ENCODE assay signal across 8 cellular contexts in genomic region chr12:121839106-121839992, GRCh38. TPM values are rescaled to one million over a fixed set of nuclear protein-coding genes. Genes with fewer than 3 reads are reported as not detected.
DNase-seq lines count a peak whose midpoint lies in the region; ATAC-seq, FAIRE-seq and TF ChIP-seq lines count a peak whose summit lies in the region.

No MANE protein-coding gene starts in this region.

- no peaks in the 10 kb centered on the region for H3K27me3 ChIP-seq in psoas muscle (ENCODE audit: insufficient read depth in 3 of 3, low read length in 2 of 3)

- POLR2A ChIA-PET in T-cell (lab: Charles Lee): interaction anchor here in 1 of 2 donors (0.6 kb wide), 1 partner anchor 1850 kb away, joined by 6 read pairs; no protein-coding TSS in a partner anchor

- DNase-seq in NCI-H1436 treated with DMSO at 0.1 percent for 48 hours (lab: John Stamatoyannopoulos, UW): peak; percentile 92
- DNase-seq in T-cell: peak; percentile 97 to 100 (median 99)
- peak; percentile 56 to 99 (median 89) for DNase-seq in amygdala (lab: John Stamatoyannopoulos, UW)
- DNase-seq in left ventricle myocardium superior: peak; percentile 100
- peak; percentile 99 to 100 for DNase-seq in psoas muscle
- peak; percentile 98 for DNase-seq in urothelium cell line (ENCODE audit: low spot score)

- H3K4me1 ChIP-seq in psoas muscle: no peaks in the 10 kb centered on the region

- H3K27ac Mint-ChIP-seq in T-cell: peak overlapping the region; percentile 91

- no peaks in the 10 kb centered on the region for H3K36me3 Mint-ChIP-seq in T-cell

- CTCF ChIA-PET in T-cell (lab: Charles Lee): interaction anchor here in 1 of 2 donors (0.6 to 1.1 kb wide), 2 partner anchors 12 to 1391 kb away, joined by 3 to 4 read pairs; no protein-coding TSS in a partner anchor

- peak; percentile 31; the same call in 1 of the 2 replicates for TF ChIP-seq CTCF in GM12874 (IDR thresholded peaks at IDR 0.05; ENCODE audit: insufficient read depth, low read depth, low read length)
- peak; percentile 44 for TF ChIP-seq CTCF in psoas muscle (IDR thresholded peaks at IDR 0.05)

- ATAC-seq in HG02763 (IDR thresholded peaks at IDR 0.05; ENCODE audit: unreplicated experiment): peak; percentile 94
- peak; percentile 94 to 99 (median 98) for ATAC-seq in T-cell (replicated peaks in 1 of 4)
- ATAC-seq in left ventricle myocardium superior: peak; percentile 99
- ATAC-seq in psoas muscle: peak; percentile 98 to 100 (median 98)

- H3K9me3 ChIP-seq in psoas muscle: no peaks in the 10 kb centered on the region

- H3K4me3 ChIP-seq in psoas muscle: peak overlapping the region; percentile 74

- peak; percentile 91 for FAIRE-seq in urothelium cell line (lab: Jason Lieb, UNC)

- H3K27ac ChIP-seq in psoas muscle: peak overlapping the region; percentile 67

- H3K27me3 Mint-ChIP-seq in T-cell: no peaks in the 10 kb centered on the region

- no peaks in the 10 kb centered on the region for H3K36me3 ChIP-seq in psoas muscle (ENCODE audit: insufficient read depth in 1 of 2, low read depth in 1 of 2)

- peak overlapping the region; percentile 95 to 98 (median 97) for H3K4me3 Mint-ChIP-seq in T-cell

- peaks cover 12 to 18% (median 14%) of the 10 kb centered on the region in 3 donors for H3K4me1 Mint-ChIP-seq in T-cell

- intact Hi-C loops in left ventricle myocardium superior (cut with micrococcal nuclease): no loop called here
- intact Hi-C loops in psoas muscle (cut with DNase I): no loop called here

- no peaks in the 10 kb centered on the region for H3K9me3 Mint-ChIP-seq in T-cell

- WGBS in psoas muscle, 3 donors: 12 to 13% (median 12%) methylated on average over 51 to 53 of the region's 53 CpGs

RNA-seq across cellular contexts. Expression of gene HPD, which starts 19.3 kb away (rescaled TPM):
- total RNA-seq in T-cell (under 1 TPM in 3 of 5 donors, not detected in 2; 0.39 to 0.92 (median 0.58) TPM), left ventricle myocardium superior (2.2 TPM), psoas muscle (1 to 10 TPM; 1.1 to 3.3 (median 3.0) TPM)
- polyA plus RNA-seq in psoas muscle: 1 to 10 TPM in 1 of 3 donors, under 1 TPM in 2; 0.67 to 1.6 (median 0.70) TPM

RNA-seq across cellular contexts. Expression of gene SETD1B, which starts 35.5 kb away (rescaled TPM):
- 100 to 1,000 TPM in 1 of 5 donors, 10 to 100 TPM in 4; 87.7 to 106 (median 96.0) TPM for total RNA-seq in T-cell
- total RNA-seq in left ventricle myocardium superior: 9.0 TPM
- 10 to 100 TPM in 3 of 4 donors, 1 to 10 TPM in 1; 9.2 to 13.0 (median 11.8) TPM for total RNA-seq in psoas muscle
- polyA plus RNA-seq in psoas muscle: 1 to 10 TPM; 2.8 to 7.5 (median 3.0) TPM

RNA-seq across cellular contexts. Expression of gene RHOF, which starts 45.9 kb away (rescaled TPM):
- 100 to 1,000 TPM; 137 to 158 (median 145) TPM for total RNA-seq in T-cell
- total RNA-seq in left ventricle myocardium superior: 48.3 TPM
- 1 to 10 TPM; 3.3 to 4.8 (median 3.9) TPM for total RNA-seq in psoas muscle
- 1 to 10 TPM; 1.4 to 4.3 (median 1.6) TPM for polyA plus RNA-seq in psoas muscle

RNA-seq across cellular contexts. Expression of gene PSMD9, which starts 49.2 kb away (rescaled TPM):
- total RNA-seq in T-cell (10 to 100 TPM; 42.1 to 57.3 (median 48.1) TPM), left ventricle myocardium superior (30.3 TPM), psoas muscle (10 to 100 TPM; 20.1 to 34.0 (median 25.5) TPM)
- polyA plus RNA-seq in psoas muscle: 100 to 1,000 TPM in 1 of 3 donors, 10 to 100 TPM in 2; 50.9 to 131 (median 57.5) TPM

Comparison
In these comparisons a context has a peak if more than half of its experiments do, and no peak if none do; other contexts are left out.
1. Peak in every context shown above with its lines: DNase-seq, ATAC-seq, H3K4me3 ChIP-seq and H3K27ac ChIP-seq.